In the genomic region with DNA sequence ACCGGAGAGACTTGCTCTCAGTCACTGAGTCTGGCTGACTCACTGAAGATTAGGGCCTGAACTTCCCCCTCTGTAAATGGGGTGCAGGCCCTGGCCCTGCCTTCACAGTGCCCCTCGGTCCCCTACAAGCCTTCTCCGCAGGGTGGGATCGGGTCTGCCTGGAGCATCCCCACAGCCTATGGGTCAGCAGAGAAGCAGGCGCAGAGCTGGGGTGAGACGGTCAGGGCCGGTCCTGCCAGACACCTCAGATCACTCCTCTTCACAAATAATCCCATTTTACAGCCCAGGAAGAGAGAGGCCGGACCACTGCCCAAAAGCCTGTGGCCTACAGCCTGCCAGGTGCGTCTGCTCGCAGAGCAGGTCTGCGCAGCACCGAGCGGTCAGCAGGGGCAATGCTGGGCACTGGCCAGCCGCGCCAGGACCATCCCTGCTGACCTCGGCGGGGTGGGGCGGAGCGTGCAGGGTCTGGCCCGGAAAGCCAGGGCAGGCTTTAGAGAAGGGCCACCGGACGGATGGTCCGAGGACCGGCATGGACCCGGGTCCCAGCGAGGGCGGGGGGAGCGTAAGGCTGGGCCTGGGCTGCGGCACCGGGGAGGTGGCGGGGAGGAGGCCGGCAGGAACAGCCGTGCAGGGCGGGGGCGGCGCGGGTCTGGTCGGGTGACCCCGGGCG, we compare ENCODE assay signal across 8 cellular contexts. TPM values are rescaled to one million over a fixed set of nuclear protein-coding genes. Genes with fewer than 3 reads are reported as not detected.
DNase-seq lines count a peak whose midpoint lies in the region; ATAC-seq and TF ChIP-seq lines count a peak whose summit lies in the region.

No MANE protein-coding gene starts in this region.

- TF ChIP-seq CTCF in type B pancreatic cell (conservative IDR thresholded peaks at IDR 0.05) = peak; percentile 34

- peak overlapping the region; percentile 64 for H3K4me3 Mint-ChIP-seq in activated CD4-positive, alpha-beta T cell treated with anti-CD3 and anti-CD28 coated beads, Interleukin-2, amount 10 ng/mL, durations not matched to agents 24 days and 14 days
- H3K4me3 Mint-ChIP-seq in central memory CD8-positive, alpha-beta T cell = peak overlapping the region; percentile 65
- peak overlapping the region; percentile 85 for H3K4me3 Mint-ChIP-seq in type B pancreatic cell

- H3K4me3 ChIP-seq in mesendoderm (ENCODE audit: low read length) = no peak overlapping the region

- peak overlapping the region; percentile 66 for H3K9ac ChIP-seq in mesendoderm (ENCODE audit: low read length)

- peaks cover 9% of the 10 kb centered on the region for H3K4me1 ChIP-seq in mesendoderm (ENCODE audit: control insufficient read depth, low read depth, low read length)

- no peak for DNase-seq in activated CD4-positive, alpha-beta T cell treated with anti-CD3 and anti-CD28 coated beads, Interleukin-2, amount 10 ng/mL, durations not matched to agents 24 days and 14 days
- DNase-seq in activated CD4-positive, alpha-beta T cell treated with anti-CD3 and anti-CD28 coated beads for 4 hours = no peak
- no peak for DNase-seq in central memory CD8-positive, alpha-beta T cell (ENCODE audit: low spot score in 2 of 2)
- DNase-seq in mesendoderm = no peak
- DNase-seq in type B pancreatic cell (ENCODE audit: extremely low spot score, unreplicated experiment) = no peak

- intact Hi-C loops in activated CD4-positive, alpha-beta T cell treated with anti-CD3 and anti-CD28 coated beads, Interleukin-2, amount 10 ng/mL, durations not matched to agents 24 days and 14 days (cut with micrococcal nuclease) = no loop called here

- H2BK120ac ChIP-seq in mesendoderm (ENCODE audit: low read depth, low read length) = no peak overlapping the region

- H3K4me2 ChIP-seq in mesendoderm (ENCODE audit: low read length) = peak overlapping the region; percentile 59

- no peaks in the 10 kb centered on the region for H3K79me2 ChIP-seq in mesendoderm (ENCODE audit: control insufficient read depth, insufficient read depth, low read length)

- peak overlapping the region; percentile 65 for H2AK5ac ChIP-seq in mesendoderm (ENCODE audit: low read length)

- H2BK15ac ChIP-seq in mesendoderm (replicated peaks; ENCODE audit: low read depth) = no peak overlapping the region

- no peaks in the 10 kb centered on the region for H3K27me3 ChIP-seq in mesendoderm (ENCODE audit: insufficient read depth, low read length, poor library complexity)

- H4K5ac ChIP-seq in mesendoderm (ENCODE audit: low read length) = no peak overlapping the region

- peaks cover 26% of the 10 kb centered on the region for H3K27me3 Mint-ChIP-seq in activated CD4-positive, alpha-beta T cell treated with anti-CD3 and anti-CD28 coated beads, Interleukin-2, amount 10 ng/mL, durations not matched to agents 24 days and 14 days
- peaks cover 15% of the 10 kb centered on the region for H3K27me3 Mint-ChIP-seq in central memory CD8-positive, alpha-beta T cell
- H3K27me3 Mint-ChIP-seq in type B pancreatic cell = peaks cover 6% of the 10 kb centered on the region

- H3K27ac ChIP-seq in mesendoderm (ENCODE audit: low read depth, low read length) = no peak overlapping the region

- H3K27ac Mint-ChIP-seq in activated CD4-positive, alpha-beta T cell treated with anti-CD3 and anti-CD28 coated beads, Interleukin-2, amount 10 ng/mL, durations not matched to agents 24 days and 14 days = no peak overlapping the region
- no peak overlapping the region for H3K27ac Mint-ChIP-seq in central memory CD8-positive, alpha-beta T cell (ENCODE audit: low read depth)
- no peak overlapping the region for H3K27ac Mint-ChIP-seq in type B pancreatic cell

- peak overlapping the region; percentile 88 for H3K56ac ChIP-seq in mesendoderm (ENCODE audit: low read length)

- no peak for ATAC-seq in central memory CD8-positive, alpha-beta T cell (replicated peaks; ENCODE audit: extremely low read depth, poor library complexity, severe bottlenecking)
- no peak for ATAC-seq in GM19324 (IDR thresholded peaks at IDR 0.05; ENCODE audit: low FRiP score, unreplicated experiment)
- no peak for ATAC-seq in GM21825 (IDR thresholded peaks at IDR 0.05; ENCODE audit: unreplicated experiment)
- no peak for ATAC-seq in GM21529 (IDR thresholded peaks at IDR 0.05; ENCODE audit: unreplicated experiment)

- H3K4ac ChIP-seq in mesendoderm (ENCODE audit: low read depth, low read length) = peak overlapping the region; percentile 25

- no peaks in the 10 kb centered on the region for H3K79me1 ChIP-seq in mesendoderm (ENCODE audit: low read length)

- no CpG with 5 or more reads among the region's 40 CpGs for WGBS in mesendoderm (ENCODE audit: extremely low coverage, insufficient coverage, low lambda C conversion rate)

- H3K36me3 ChIP-seq in mesendoderm (ENCODE audit: control insufficient read depth, insufficient read depth, low read length) = no peaks in the 10 kb centered on the region

- no peaks in the 10 kb centered on the region for H3K36me3 Mint-ChIP-seq in activated CD4-positive, alpha-beta T cell treated with anti-CD3 and anti-CD28 coated beads, Interleukin-2, amount 10 ng/mL, durations not matched to agents 24 days and 14 days (ENCODE audit: low read depth)
- peaks cover 2% of the 10 kb centered on the region for H3K36me3 Mint-ChIP-seq in central memory CD8-positive, alpha-beta T cell (ENCODE audit: insufficient read depth)
- no peaks in the 10 kb centered on the region for H3K36me3 Mint-ChIP-seq in type B pancreatic cell

- H3K9me3 Mint-ChIP-seq in activated CD4-positive, alpha-beta T cell treated with anti-CD3 and anti-CD28 coated beads, Interleukin-2, amount 10 ng/mL, durations not matched to agents 24 days and 14 days = no peaks in the 10 kb centered on the region
- H3K9me3 Mint-ChIP-seq in central memory CD8-positive, alpha-beta T cell = no peaks in the 10 kb centered on the region
- no peaks in the 10 kb centered on the region for H3K9me3 Mint-ChIP-seq in type B pancreatic cell

- H3K18ac ChIP-seq in mesendoderm (ENCODE audit: low read length) = no peak overlapping the region

- H3K4me1 Mint-ChIP-seq in activated CD4-positive, alpha-beta T cell treated with anti-CD3 and anti-CD28 coated beads, Interleukin-2, amount 10 ng/mL, durations not matched to agents 24 days and 14 days = peaks cover 3% of the 10 kb centered on the region
- H3K4me1 Mint-ChIP-seq in central memory CD8-positive, alpha-beta T cell = no peaks in the 10 kb centered on the region
- no peaks in the 10 kb centered on the region for H3K4me1 Mint-ChIP-seq in type B pancreatic cell (ENCODE audit: unreplicated experiment)

- no peak overlapping the region for H4K8ac ChIP-seq in mesendoderm (ENCODE audit: low read depth, low read length)

- peak overlapping the region; percentile 66 for H3K23ac ChIP-seq in mesendoderm (ENCODE audit: low read length)

- no peak overlapping the region for H2BK5ac ChIP-seq in mesendoderm (ENCODE audit: low read length)

RNA-seq across cellular contexts. Expression of a gene that starts 0.5 kb away (rescaled TPM):
- total RNA-seq in activated CD4-positive, alpha-beta T cell treated with anti-CD3 and anti-CD28 coated beads, Interleukin-2, amount 10 ng/mL, durations not matched to agents 24 days and 14 days = 0.44 and 1.4 TPM in 2 replicates
- polyA plus RNA-seq in mesendoderm (2013, experiment 1 of 2) = 6.2 TPM
- polyA plus RNA-seq in mesendoderm (2013, experiment 2 of 2) = 5.7 TPM
- total RNA-seq in type B pancreatic cell (ENCODE audit: low replicate concordance) = 45.7 and 54.6 TPM in 2 replicates

RNA-seq across cellular contexts. Expression of a gene that starts 9.6 kb away (rescaled TPM):
- total RNA-seq in activated CD4-positive, alpha-beta T cell treated with anti-CD3 and anti-CD28 coated beads, Interleukin-2, amount 10 ng/mL, durations not matched to agents 24 days and 14 days = not detected in 2 replicates
- polyA plus RNA-seq in mesendoderm (2013, experiment 1 of 2) = 0.52 TPM
- 0.45 TPM for polyA plus RNA-seq in mesendoderm (2013, experiment 2 of 2)
- 1.9 and 2.4 TPM in 2 replicates for total RNA-seq in type B pancreatic cell (ENCODE audit: low replicate concordance)

RNA-seq across cellular contexts. Expression of a gene that starts 46.8 kb away (rescaled TPM):
- 0.09 TPM in 1 of 2 replicates, not detected in the other for total RNA-seq in activated CD4-positive, alpha-beta T cell treated with anti-CD3 and anti-CD28 coated beads, Interleukin-2, amount 10 ng/mL, durations not matched to agents 24 days and 14 days
- 0.03 TPM for polyA plus RNA-seq in mesendoderm (2013, experiment 1 of 2)
- polyA plus RNA-seq in mesendoderm (2013, experiment 2 of 2) = 0.10 TPM
- 2.4 and 3.4 TPM in 2 replicates for total RNA-seq in type B pancreatic cell (ENCODE audit: low replicate concordance)

Comparison
In these comparisons a context has a peak if more than half of its experiments do, and no peak if none do; other contexts are left out.
1. RNA of a gene that starts 0.5 kb away (total RNA-seq): 45.7 to 54.6 TPM in type B pancreatic cell; 0.44 to 1.4 TPM in activated CD4-positive, alpha-beta T cell treated with anti-CD3 and anti-CD28 coated beads, Interleukin-2, amount 10 ng/mL, durations not matched to agents 24 days and 14 days; every median in the first group is over 10 times any median in the second.
2. Peak in every context shown above with its lines, with median percentiles within 50 percentile points of each other: H3K4me3 Mint-ChIP-seq.